Comparison of ENCODE assay signal across 1 cellular context in genomic region chr20:62407221-62407992, GRCh38.
TF ChIP-seq lines count a peak whose summit lies in the region.

A gene with protein sequence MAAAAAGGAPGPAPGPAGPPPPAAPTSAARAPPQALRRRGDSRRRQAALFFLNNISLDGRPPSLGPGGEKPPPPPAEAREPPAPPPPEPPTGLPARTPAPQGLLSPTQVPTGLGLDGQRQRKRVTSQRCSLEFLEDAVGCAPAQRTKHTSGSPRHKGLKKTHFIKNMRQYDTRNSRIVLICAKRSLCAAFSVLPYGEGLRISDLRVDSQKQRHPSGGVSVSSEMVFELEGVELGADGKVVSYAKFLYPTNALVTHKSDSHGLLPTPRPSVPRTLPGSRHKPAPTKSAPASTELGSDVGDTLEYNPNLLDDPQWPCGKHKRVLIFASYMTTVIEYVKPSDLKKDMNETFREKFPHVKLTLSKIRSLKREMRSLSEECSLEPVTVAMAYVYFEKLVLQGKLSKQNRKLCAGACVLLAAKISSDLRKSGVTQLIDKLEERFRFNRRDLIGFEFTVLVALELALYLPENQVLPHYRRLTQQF (minus strand): TSS chr20:62407285. CDS start chr20:62407276, 9 bp downstream.

TF ChIP-seq in HepG2, 621 proteins besides CTCF, POLR2A, EP300 and RAD21 (continued from another document and continues in another):
- TF ChIP-seq ZNF609 (CRISPR knock-in tag; IDR thresholded peaks at IDR 0.05; ENCODE audit: borderline replicate concordance) (peak; percentile 84; the same call in 1 of the 2 replicates), ZNF691 (CRISPR knock-in tag; IDR thresholded peaks at IDR 0.05; ENCODE audit: borderline replicate concordance, low read depth) (peak; percentile 97), ZNF549 (CRISPR knock-in tag; IDR thresholded peaks at IDR 0.05) (peak; percentile 87), ZNF546 (CRISPR knock-in tag; conservative IDR thresholded peaks at IDR 0.05) (peak; percentile 67; the same call in 1 of the 2 replicates), FOXJ3 (CRISPR knock-in tag; IDR thresholded peaks at IDR 0.05; ENCODE audit: borderline replicate concordance) (peak; percentile 70; the same call in 1 of the 2 replicates), BORCS8-MEF2B (CRISPR knock-in tag; IDR thresholded peaks at IDR 0.05) (peak; percentile 85), JUNB (CRISPR knock-in tag; IDR thresholded peaks at IDR 0.05; ENCODE audit: borderline replicate concordance) (no peak), NFKBIZ (CRISPR knock-in tag; IDR thresholded peaks at IDR 0.05) (peak; percentile 90), DMTF1 (CRISPR knock-in tag; IDR thresholded peaks at IDR 0.05) (peak; percentile 82; the same call in 1 of the 2 replicates), NFAT5 (CRISPR knock-in tag; IDR thresholded peaks at IDR 0.05) (peak; percentile 81; the same call in 1 of the 2 replicates), ATF1 (CRISPR knock-in tag; IDR thresholded peaks at IDR 0.05) (no peak), ZFP37 (CRISPR knock-in tag; IDR thresholded peaks at IDR 0.05; ENCODE audit: borderline replicate concordance) (peak; percentile 83; the same call in 1 of the 2 replicates), BRCA1 (CRISPR knock-in tag; IDR thresholded peaks at IDR 0.05) (peak; percentile 75; the same call in 1 of the 2 replicates), PRDM15 (CRISPR knock-in tag; IDR thresholded peaks at IDR 0.05) (peak; percentile 65; the same call in 1 of the 2 replicates), ISX (CRISPR knock-in tag; conservative IDR thresholded peaks at IDR 0.05) (peak; percentile 93), NCOR1 (IDR thresholded peaks at IDR 0.05; ENCODE audit: borderline replicate concordance, low read length) (no peak), ZNF777 (CRISPR knock-in tag; IDR thresholded peaks at IDR 0.05) (peak; percentile 47), ZNF451 (CRISPR knock-in tag; IDR thresholded peaks at IDR 0.05) (peak; percentile 89), ZBTB49 (CRISPR knock-in tag; IDR thresholded peaks at IDR 0.05; ENCODE audit: borderline replicate concordance) (peak; percentile 95; the same call in 1 of the 2 replicates), ZFP1 (CRISPR knock-in tag; IDR thresholded peaks at IDR 0.05) (peak; percentile 78; the same call in 1 of the 2 replicates), KDM6A (CRISPR knock-in tag; IDR thresholded peaks at IDR 0.05; ENCODE audit: low read depth) (no peak), ZNF792 (CRISPR knock-in tag; IDR thresholded peaks at IDR 0.05) (peak; percentile 70; the same call in 1 of the 2 replicates), HMGA1 (CRISPR knock-in tag; conservative IDR thresholded peaks at IDR 0.05) (no peak), RXRB (CRISPR knock-in tag; IDR thresholded peaks at IDR 0.05; ENCODE audit: borderline replicate concordance) (peak; percentile 55; the same call in 1 of the 2 replicates), PHF8 (CRISPR knock-in tag; IDR thresholded peaks at IDR 0.05) (peak; percentile 75), PITX1 (CRISPR knock-in tag; IDR thresholded peaks at IDR 0.05) (peak; percentile 55), SCMH1 (CRISPR knock-in tag; IDR thresholded peaks at IDR 0.05; ENCODE audit: borderline replicate concordance) (no peak)
- TF ChIP-seq, protein P1, sequence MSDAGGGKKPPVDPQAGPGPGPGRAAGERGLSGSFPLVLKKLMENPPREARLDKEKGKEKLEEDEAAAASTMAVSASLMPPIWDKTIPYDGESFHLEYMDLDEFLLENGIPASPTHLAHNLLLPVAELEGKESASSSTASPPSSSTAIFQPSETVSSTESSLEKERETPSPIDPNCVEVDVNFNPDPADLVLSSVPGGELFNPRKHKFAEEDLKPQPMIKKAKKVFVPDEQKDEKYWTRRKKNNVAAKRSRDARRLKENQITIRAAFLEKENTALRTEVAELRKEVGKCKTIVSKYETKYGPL (CRISPR knock-in tag; IDR thresholded peaks at IDR 0.05) = peak; percentile 78; the same call in 1 of the 2 replicates
- TF ChIP-seq, protein P2, sequence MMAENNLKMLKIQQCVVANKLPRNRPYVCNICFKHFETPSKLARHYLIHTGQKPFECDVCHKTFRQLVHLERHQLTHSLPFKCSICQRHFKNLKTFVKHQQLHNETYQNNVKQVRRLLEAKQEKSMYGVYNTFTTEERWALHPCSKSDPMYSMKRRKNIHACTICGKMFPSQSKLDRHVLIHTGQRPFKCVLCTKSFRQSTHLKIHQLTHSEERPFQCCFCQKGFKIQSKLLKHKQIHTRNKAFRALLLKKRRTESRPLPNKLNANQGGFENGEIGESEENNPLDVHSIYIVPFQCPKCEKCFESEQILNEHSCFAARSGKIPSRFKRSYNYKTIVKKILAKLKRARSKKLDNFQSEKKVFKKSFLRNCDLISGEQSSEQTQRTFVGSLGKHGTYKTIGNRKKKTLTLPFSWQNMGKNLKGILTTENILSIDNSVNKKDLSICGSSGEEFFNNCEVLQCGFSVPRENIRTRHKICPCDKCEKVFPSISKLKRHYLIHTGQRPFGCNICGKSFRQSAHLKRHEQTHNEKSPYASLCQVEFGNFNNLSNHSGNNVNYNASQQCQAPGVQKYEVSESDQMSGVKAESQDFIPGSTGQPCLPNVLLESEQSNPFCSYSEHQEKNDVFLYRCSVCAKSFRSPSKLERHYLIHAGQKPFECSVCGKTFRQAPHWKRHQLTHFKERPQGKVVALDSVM (CRISPR knock-in tag; IDR thresholded peaks at IDR 0.05) = peak; percentile 65; the same call in 1 of the 2 replicates
